In the genomic region with DNA sequence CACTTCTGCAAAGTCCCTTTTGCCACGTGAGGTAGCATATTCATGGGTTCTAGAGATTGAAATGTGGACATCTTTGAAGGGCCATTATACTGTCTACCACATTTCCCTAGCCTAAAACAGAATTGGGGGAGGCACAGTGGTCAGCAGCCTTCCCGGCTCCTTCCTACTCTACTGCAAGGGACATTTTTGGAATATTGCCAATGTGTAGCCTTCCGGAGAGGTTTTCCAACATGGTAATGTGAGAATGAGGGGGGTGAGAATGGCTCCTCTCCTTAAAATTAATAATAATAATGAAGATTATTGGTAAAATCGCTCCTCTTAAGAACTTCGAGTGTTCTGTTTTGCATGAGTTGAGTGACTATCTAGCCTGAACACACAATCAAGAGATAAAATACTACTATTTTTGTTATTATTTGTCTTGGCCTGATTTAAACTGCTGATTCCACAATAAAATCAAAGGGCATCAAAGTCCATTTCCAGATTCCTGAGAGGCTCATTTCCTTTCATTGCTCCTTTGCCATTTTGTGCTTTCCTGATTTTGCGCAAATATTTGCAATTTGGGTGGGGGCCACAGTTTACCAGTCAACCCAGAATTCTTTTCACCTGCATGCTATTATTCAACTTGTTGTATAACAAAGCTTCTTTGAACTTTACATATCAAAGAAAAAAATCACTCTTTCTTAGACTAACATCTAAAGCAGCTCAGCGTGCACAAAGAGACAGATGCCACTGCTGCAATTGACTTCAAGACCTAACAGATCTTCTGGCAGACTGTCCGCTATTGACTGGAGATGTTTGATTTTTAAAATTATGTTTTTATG, we compare ENCODE assay signal across 1 cellular context.
TF ChIP-seq lines count a peak whose summit lies in the region.

No MANE protein-coding gene starts in this region.

TF ChIP-seq in GM23338, 12 proteins besides CTCF, POLR2A, EP300 and RAD21 (continued from another document):
- TF ChIP-seq, protein P1, sequence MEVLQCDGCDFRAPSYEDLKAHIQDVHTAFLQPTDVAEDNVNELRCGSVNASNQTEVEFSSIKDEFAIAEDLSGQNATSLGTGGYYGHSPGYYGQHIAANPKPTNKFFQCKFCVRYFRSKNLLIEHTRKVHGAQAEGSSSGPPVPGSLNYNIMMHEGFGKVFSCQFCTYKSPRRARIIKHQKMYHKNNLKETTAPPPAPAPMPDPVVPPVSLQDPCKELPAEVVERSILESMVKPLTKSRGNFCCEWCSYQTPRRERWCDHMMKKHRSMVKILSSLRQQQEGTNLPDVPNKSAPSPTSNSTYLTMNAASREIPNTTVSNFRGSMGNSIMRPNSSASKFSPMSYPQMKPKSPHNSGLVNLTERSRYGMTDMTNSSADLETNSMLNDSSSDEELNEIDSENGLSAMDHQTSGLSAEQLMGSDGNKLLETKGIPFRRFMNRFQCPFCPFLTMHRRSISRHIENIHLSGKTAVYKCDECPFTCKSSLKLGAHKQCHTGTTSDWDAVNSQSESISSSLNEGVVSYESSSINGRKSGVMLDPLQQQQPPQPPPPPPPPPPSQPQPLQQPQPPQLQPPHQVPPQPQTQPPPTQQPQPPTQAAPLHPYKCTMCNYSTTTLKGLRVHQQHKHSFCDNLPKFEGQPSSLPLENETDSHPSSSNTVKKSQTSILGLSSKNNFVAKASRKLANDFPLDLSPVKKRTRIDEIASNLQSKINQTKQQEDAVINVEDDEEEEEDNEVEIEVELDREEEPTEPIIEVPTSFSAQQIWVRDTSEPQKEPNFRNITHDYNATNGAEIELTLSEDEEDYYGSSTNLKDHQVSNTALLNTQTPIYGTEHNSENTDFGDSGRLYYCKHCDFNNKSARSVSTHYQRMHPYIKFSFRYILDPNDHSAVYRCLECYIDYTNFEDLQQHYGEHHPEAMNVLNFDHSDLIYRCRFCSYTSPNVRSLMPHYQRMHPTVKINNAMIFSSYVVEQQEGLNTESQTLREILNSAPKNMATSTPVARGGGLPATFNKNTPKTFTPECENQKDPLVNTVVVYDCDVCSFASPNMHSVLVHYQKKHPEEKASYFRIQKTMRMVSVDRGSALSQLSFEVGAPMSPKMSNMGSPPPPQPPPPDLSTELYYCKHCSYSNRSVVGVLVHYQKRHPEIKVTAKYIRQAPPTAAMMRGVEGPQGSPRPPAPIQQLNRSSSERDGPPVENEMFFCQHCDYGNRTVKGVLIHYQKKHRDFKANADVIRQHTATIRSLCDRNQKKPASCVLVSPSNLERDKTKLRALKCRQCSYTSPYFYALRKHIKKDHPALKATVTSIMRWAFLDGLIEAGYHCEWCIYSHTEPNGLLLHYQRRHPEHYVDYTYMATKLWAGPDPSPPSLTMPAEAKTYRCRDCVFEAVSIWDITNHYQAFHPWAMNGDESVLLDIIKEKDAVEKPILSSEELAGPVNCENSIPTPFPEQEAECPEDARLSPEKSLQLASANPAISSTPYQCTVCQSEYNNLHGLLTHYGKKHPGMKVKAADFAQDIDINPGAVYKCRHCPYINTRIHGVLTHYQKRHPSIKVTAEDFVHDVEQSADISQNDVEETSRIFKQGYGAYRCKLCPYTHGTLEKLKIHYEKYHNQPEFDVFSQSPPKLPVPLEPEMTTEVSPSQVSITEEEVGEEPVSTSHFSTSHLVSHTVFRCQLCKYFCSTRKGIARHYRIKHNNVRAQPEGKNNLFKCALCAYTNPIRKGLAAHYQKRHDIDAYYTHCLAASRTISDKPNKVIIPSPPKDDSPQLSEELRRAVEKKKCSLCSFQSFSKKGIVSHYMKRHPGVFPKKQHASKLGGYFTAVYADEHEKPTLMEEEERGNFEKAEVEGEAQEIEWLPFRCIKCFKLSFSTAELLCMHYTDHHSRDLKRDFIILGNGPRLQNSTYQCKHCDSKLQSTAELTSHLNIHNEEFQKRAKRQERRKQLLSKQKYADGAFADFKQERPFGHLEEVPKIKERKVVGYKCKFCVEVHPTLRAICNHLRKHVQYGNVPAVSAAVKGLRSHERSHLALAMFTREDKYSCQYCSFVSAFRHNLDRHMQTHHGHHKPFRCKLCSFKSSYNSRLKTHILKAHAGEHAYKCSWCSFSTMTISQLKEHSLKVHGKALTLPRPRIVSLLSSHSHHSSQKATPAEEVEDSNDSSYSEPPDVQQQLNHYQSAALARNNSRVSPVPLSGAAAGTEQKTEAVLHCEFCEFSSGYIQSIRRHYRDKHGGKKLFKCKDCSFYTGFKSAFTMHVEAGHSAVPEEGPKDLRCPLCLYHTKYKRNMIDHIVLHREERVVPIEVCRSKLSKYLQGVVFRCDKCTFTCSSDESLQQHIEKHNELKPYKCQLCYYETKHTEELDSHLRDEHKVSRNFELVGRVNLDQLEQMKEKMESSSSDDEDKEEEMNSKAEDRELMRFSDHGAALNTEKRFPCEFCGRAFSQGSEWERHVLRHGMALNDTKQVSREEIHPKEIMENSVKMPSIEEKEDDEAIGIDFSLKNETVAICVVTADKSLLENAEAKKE (CRISPR knock-in tag; IDR thresholded peaks at IDR 0.05): no peak
- TF ChIP-seq STAT1 (IDR thresholded peaks at IDR 0.05; ENCODE audit: unreplicated experiment): no peak
- no peak for TF ChIP-seq EZH2 (IDR thresholded peaks at IDR 0.05; ENCODE audit: low read depth, unreplicated experiment)
